In genomic region chr10:28207799-28208198, GRCh38 we compare ENCODE assay signal across 8 cellular contexts.
"Had no signal": no experiment of that assay in that cellular context is flagged by ENCODE, and none has a peak within 500 bp of the region (broad histone marks: within the 10 kb centered on the region; RNA-seq: fewer than 3 reads in every experiment).

No MANE protein-coding gene starts in this region.

- H3K27ac ChIP-seq: GM23248 had no signal

- H3K9ac ChIP-seq: GM23248 had no signal

- H3K9me3 ChIP-seq: HAP-1 had no signal

- H3K9me3 Mint-ChIP-seq: HFFc6 had no signal

- ATAC-seq: GM23338 had no signal

- H3K4me3 ChIP-seq: GM23248, GM23338, HAP-1 had no signal

- H3K27ac Mint-ChIP-seq: GM23338, H9, HFFc6 had no signal

- H3K4me2 ChIP-seq: GM23338 had no signal

- H3K4me3 Mint-ChIP-seq: GM23338, H9, HFFc6 had no signal

- DNase-seq: GM23248, GOT3, H7, H9, HCEC 1CT, HFFc6 had no signal

- H3K36me3 ChIP-seq: HAP-1 had no signal

- H2AFZ ChIP-seq: GM23248, GM23338 had no signal
